10 cellular contexts compared by ENCODE assay signal in the genomic region with DNA sequence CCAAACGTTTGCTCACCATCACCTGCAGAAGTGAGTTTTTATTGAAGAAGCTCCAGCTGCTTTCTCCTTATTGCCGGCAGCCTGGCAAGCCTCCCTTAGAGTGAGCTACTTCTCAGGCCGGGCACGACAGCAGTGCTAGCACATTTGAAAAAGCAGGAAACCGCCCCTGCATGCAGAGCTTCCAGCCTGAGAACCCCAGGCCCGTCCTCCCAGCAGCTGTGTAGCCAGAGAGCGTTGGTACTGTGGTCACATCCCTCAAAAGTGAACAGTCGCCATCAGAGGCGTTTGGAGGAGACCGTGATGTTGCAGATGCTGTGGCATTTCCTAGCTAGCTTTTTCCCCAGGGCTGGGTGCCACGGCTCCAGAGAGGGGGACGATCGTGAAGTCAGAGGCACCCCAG. TPM values are rescaled to one million over a fixed set of nuclear protein-coding genes. Genes with fewer than 3 reads are reported as not detected.
DNase-seq lines count a peak whose midpoint lies in the region; ATAC-seq and TF ChIP-seq lines count a peak whose summit lies in the region.
"Had no signal": no experiment of that assay in that cellular context is flagged by ENCODE, and none has a peak within 500 bp of the region (broad histone marks: within the 10 kb centered on the region; RNA-seq: fewer than 3 reads in every experiment).

No MANE protein-coding gene starts in this region.

- H3K27ac ChIP-seq in muscle layer of duodenum (ENCODE audit: low read length) (peak overlapping the region; percentile 27), urinary bladder (ENCODE audit: low read depth) (no peak overlapping the region)

- peak overlapping the region; percentile 77 for H3K27ac Mint-ChIP-seq in activated naive CD4-positive, alpha-beta T cell treated with anti-CD3 and anti-CD28 coated beads, Interleukin-2, amount 50 U/mL, for 24 hours
- H3K27ac Mint-ChIP-seq in MCF 10A (ENCODE audit: low read depth, unreplicated experiment), result peak overlapping the region; percentile 63

- H3K36me3 ChIP-seq in muscle layer of duodenum (ENCODE audit: control insufficient read depth in 1 of 2, insufficient read depth in 2 of 2, low read length in 2 of 2) (peaks cover 0 to 8% of the 10 kb centered on the region in 2 donors), urinary bladder (ENCODE audit: insufficient read depth) (no peaks in the 10 kb centered on the region)

- H3K4me1 Mint-ChIP-seq in activated naive CD4-positive, alpha-beta T cell treated with anti-CD3 and anti-CD28 coated beads, Interleukin-2, amount 50 U/mL, for 24 hours, result peaks cover 72% of the 10 kb centered on the region
- peaks cover 15% of the 10 kb centered on the region for H3K4me1 Mint-ChIP-seq in MCF 10A (ENCODE audit: insufficient read depth, unreplicated experiment)

- H3K4me3 ChIP-seq in muscle layer of duodenum (ENCODE audit: low read depth in 1 of 2, low read length in 2 of 2) (peak overlapping the region in 1 of 2 donors; percentile 39), urinary bladder (ENCODE audit: low read depth, low read length) (peak overlapping the region; percentile 4)

- no peak for TF ChIP-seq CTCF in MCF 10A (IDR thresholded peaks at IDR 0.05; ENCODE audit: unreplicated experiment)

- H3K27me3 ChIP-seq in muscle layer of duodenum (ENCODE audit: low read depth, low read length), result no peaks in the 10 kb centered on the region

- ATAC-seq in HG03469 (IDR thresholded peaks at IDR 0.05; ENCODE audit: unreplicated experiment), result no peak
- no peak for ATAC-seq in HG03521 (IDR thresholded peaks at IDR 0.05; ENCODE audit: unreplicated experiment)

- whole genome bisulfite sequencing in urinary bladder, result 33% methylated on average over 13 of the region's 13 CpGs

- no peaks in the 10 kb centered on the region for H3K27me3 Mint-ChIP-seq in activated naive CD4-positive, alpha-beta T cell treated with anti-CD3 and anti-CD28 coated beads, Interleukin-2, amount 50 U/mL, for 24 hours
- H3K27me3 Mint-ChIP-seq in MCF 10A (ENCODE audit: insufficient read depth, unreplicated experiment), result no peaks in the 10 kb centered on the region

- H3K4me3 Mint-ChIP-seq in activated naive CD4-positive, alpha-beta T cell treated with anti-CD3 and anti-CD28 coated beads, Interleukin-2, amount 50 U/mL, for 24 hours, result peak overlapping the region; percentile 38
- no peak overlapping the region for H3K4me3 Mint-ChIP-seq in MCF 10A (ENCODE audit: unreplicated experiment)

- intact Hi-C loops in MCF 10A (cut with micrococcal nuclease), result no loop called here

- CTCF ChIA-PET in MCF 10A (lab: Yijun Ruan, JAX), result interaction anchor here (1.5 to 3.6 kb wide), 3 partner anchors 9 to 147 kb away, joined by 3 to 18 read pairs (median 15); no protein-coding TSS in a partner anchor

- no peak for DNase-seq in activated naive CD4-positive, alpha-beta T cell (lab: John Stamatoyannopoulos, UW)
- DNase-seq in MCF 10A (ENCODE audit: unreplicated experiment) (no peak), NCI-H146 treated with DMSO at 0.1 percent for 48 hours (lab: John Stamatoyannopoulos, UW; ENCODE audit: unreplicated experiment) (no peak)
- DNase-seq: effector memory CD4-positive, alpha-beta T cell had no signal

- no peaks in the 10 kb centered on the region for H3K36me3 Mint-ChIP-seq in activated naive CD4-positive, alpha-beta T cell treated with anti-CD3 and anti-CD28 coated beads, Interleukin-2, amount 50 U/mL, for 24 hours
- no peaks in the 10 kb centered on the region for H3K36me3 Mint-ChIP-seq in MCF 10A (ENCODE audit: insufficient read depth, unreplicated experiment)

- POLR2A ChIA-PET in MCF 10A (lab: Yijun Ruan, JAX), result interaction anchor here (0.6 to 4.9 kb wide), 5 partner anchors 11 to 507 kb away, joined by 3 to 56 read pairs (median 25); a partner anchor contains a TSS

- H3K9me3 ChIP-seq in muscle layer of duodenum (ENCODE audit: control insufficient read depth in 1 of 2, low read length in 2 of 2), result no peaks in the 10 kb centered on the region

- H3K9me3 Mint-ChIP-seq in activated naive CD4-positive, alpha-beta T cell treated with anti-CD3 and anti-CD28 coated beads, Interleukin-2, amount 50 U/mL, for 24 hours, result no peaks in the 10 kb centered on the region
- H3K9me3 Mint-ChIP-seq in MCF 10A (ENCODE audit: unreplicated experiment), result no peaks in the 10 kb centered on the region

- no TSS peak for BruUV-seq in MCF 10A (replicated peaks; lab: Mats Ljungman, UMichigan)

- peaks cover 23 to 42% of the 10 kb centered on the region in 2 donors for H3K4me1 ChIP-seq in muscle layer of duodenum (ENCODE audit: control insufficient read depth in 1 of 2, insufficient read depth in 2 of 2, low read length in 2 of 2)
- H3K4me1 ChIP-seq in urinary bladder (ENCODE audit: insufficient read depth), result no peaks in the 10 kb centered on the region

RNA-seq across cellular contexts. Expression of a gene that starts 23.5 kb away (rescaled TPM):
- 11.1 and 15.5 TPM in 2 replicates for total RNA-seq in MCF 10A (2022)
- total RNA-seq in urinary bladder, result 14.4 TPM
- 23.1 TPM for polyA plus RNA-seq in urinary bladder

RNA-seq across cellular contexts. Expression of a gene that starts 24.5 kb away (rescaled TPM):
- total RNA-seq in MCF 10A (2022) (15.8 and 17.1 TPM in 2 replicates), urinary bladder (6.9 TPM)
- polyA plus RNA-seq in urinary bladder, result 8.2 TPM

RNA-seq across cellular contexts. Expression of a gene that starts 36.0 kb away (rescaled TPM):
- total RNA-seq in MCF 10A (2022) (114 and 130 TPM in 2 replicates), urinary bladder (21.1 TPM)
- polyA plus RNA-seq in urinary bladder, result 59.6 TPM

RNA-seq across cellular contexts. Expression of a gene that starts 57.7 kb away (rescaled TPM):
- total RNA-seq in MCF 10A (2022), result 7.7 and 41.6 TPM in 2 replicates
- 1.9 TPM for total RNA-seq in urinary bladder
- 23.0 TPM for polyA plus RNA-seq in urinary bladder
- total RNA-seq: lung microvascular endothelial cell had no signal
